Comparison of ENCODE assay signal across 13 cellular contexts in genomic region chr2:158994920-158995676, GRCh38. TPM values are rescaled to one million over a fixed set of nuclear protein-coding genes. Genes with fewer than 3 reads are reported as not detected.
A peak's percentile ranks its signal among the peaks of the same experiment; 100 is the strongest.
DNase-seq lines count a peak whose midpoint lies in the region; ATAC-seq and TF ChIP-seq lines count a peak whose summit lies in the region.
"Had no signal": no experiment of that assay in that cellular context is flagged by ENCODE, and none has a peak within 500 bp of the region (broad histone marks: within the 10 kb centered on the region; RNA-seq: fewer than 3 reads in every experiment).

No MANE protein-coding gene starts in this region.

- H3K9me3 Mint-ChIP-seq in Caco-2 (ENCODE audit: unreplicated experiment), result no peaks in the 10 kb centered on the region
- H3K9me3 Mint-ChIP-seq: activated T-cell treated with anti-CD3 and anti-CD28 coated beads, Interleukin-2, amount 50 U/mL, for 24 hours had no signal

- H3K4me3 ChIP-seq in Caco-2 (ENCODE audit: low read depth, low read length), result no peak overlapping the region
- H3K4me3 ChIP-seq: coronary artery, SJCRH30 had no signal

- intact Hi-C loops in Caco-2 (cut with micrococcal nuclease; ENCODE audit: unreplicated experiment), result loop anchor here (1.0 to 2.0 kb wide), 4 partner anchors 27 to 94 kb away; partner anchors contain the start of gene TANC1

- no peak for TF ChIP-seq CTCF in Caco-2 (IDR thresholded peaks at IDR 0.05; ENCODE audit: insufficient read depth in 1 of 2, low read depth in 1 of 2, low read length in 1 of 2, severe bottlenecking in 1 of 2, unreplicated experiment in 1 of 2)

- peak overlapping the region; percentile 57 for H3K27ac Mint-ChIP-seq in Caco-2 (ENCODE audit: unreplicated experiment)
- H3K27ac Mint-ChIP-seq: activated T-cell treated with anti-CD3 and anti-CD28 coated beads, Interleukin-2, amount 50 U/mL, for 24 hours had no signal

- DNase-seq in Caco-2, result peak; percentile 64 to 72
- peak; percentile 49 for DNase-seq in NCI-H82 treated with DMSO at 0.1 percent for 48 hours (lab: John Stamatoyannopoulos, UW; ENCODE audit: unreplicated experiment)
- peak; percentile 69 for DNase-seq in iPS-NIHi7 (ENCODE audit: extremely low spot score)
- no peak for DNase-seq in activated CD4-positive, alpha-beta T cell treated with anti-CD3 and anti-CD28 coated beads for 4 hours
- no peak for DNase-seq in hypothalamus (lab: John Stamatoyannopoulos, UW)
- DNase-seq in activated CD8-positive, alpha-beta memory T cell treated with anti-CD3 and anti-CD28 coated beads, Interleukin-2, amount 50 U/mL, for 48 hours, result no peak
- DNase-seq: activated T-cell treated with anti-CD3 and anti-CD28 coated beads, Interleukin-2, amount 50 U/mL, for 24 hours; kidney; SJCRH30; stimulated activated naive CD4-positive, alpha-beta T cell had no signal

- BruUV-seq in Caco-2 (replicated peaks; lab: Mats Ljungman, UMichigan), result no TSS peak

- H3K36me3 Mint-ChIP-seq in Caco-2 (ENCODE audit: insufficient read depth, unreplicated experiment), result peaks cover 5% of the 10 kb centered on the region

- peak overlapping the region; percentile 63 for H3K4me3 Mint-ChIP-seq in Caco-2 (ENCODE audit: unreplicated experiment)
- H3K4me3 Mint-ChIP-seq: activated T-cell treated with anti-CD3 and anti-CD28 coated beads, Interleukin-2, amount 50 U/mL, for 24 hours had no signal

- CTCF ChIA-PET in Caco-2 (lab: Charles Lee), result interaction anchor here (0.6 to 1.7 kb wide), 7 partner anchors 10 to 143 kb away, joined by 3 to 7 read pairs (median 4); no protein-coding TSS in a partner anchor

- no peaks in the 10 kb centered on the region for H3K9me3 ChIP-seq in Caco-2
- H3K9me3 ChIP-seq: SJCRH30 had no signal

- peaks cover 50% of the 10 kb centered on the region for H3K4me1 ChIP-seq in Caco-2

- POLR2A ChIA-PET in Caco-2 (lab: Charles Lee), result interaction anchor here (0.7 kb wide), 1 partner anchor 26 kb away, joined by 5 read pairs; the partner anchor contains the start of gene TANC1

- ATAC-seq in GM21717 (IDR thresholded peaks at IDR 0.05; ENCODE audit: unreplicated experiment) (peak; percentile 55), GM19467 (IDR thresholded peaks at IDR 0.05; ENCODE audit: unreplicated experiment) (no peak)

- peaks cover 49% of the 10 kb centered on the region for H3K4me1 Mint-ChIP-seq in Caco-2 (ENCODE audit: low read depth, unreplicated experiment)

- H3K27me3 ChIP-seq in Caco-2 (replicated peaks; ENCODE audit: control insufficient read depth, insufficient read depth, low read length), result no peaks in the 10 kb centered on the region
- H3K27me3 ChIP-seq: SJCRH30 had no signal

- H3K36me3 ChIP-seq in Caco-2 (ENCODE audit: control insufficient read depth, insufficient read depth, low read length), result no peaks in the 10 kb centered on the region
- H3K36me3 ChIP-seq: SJCRH30 had no signal

- H3K27me3 Mint-ChIP-seq in Caco-2 (ENCODE audit: insufficient read depth, unreplicated experiment), result no peaks in the 10 kb centered on the region

RNA-seq across cellular contexts. Expression of gene TANC1, which starts 26.7 kb away (rescaled TPM):
- 21.1 and 23.0 TPM in 2 replicates for total RNA-seq in Caco-2 (2022)

Comparison
In these comparisons a context has a peak if more than half of its experiments do, and no peak if none do; other contexts are left out.
1. DNase-seq: peak in Caco-2 (2 of 2), NCI-H82 treated with DMSO at 0.1 percent for 48 hours (single experiment) and iPS-NIHi7 (single experiment); none in activated CD4-positive, alpha-beta T cell treated with anti-CD3 and anti-CD28 coated beads for 4 hours (0 of 2), hypothalamus (0 of 51) and activated CD8-positive, alpha-beta memory T cell treated with anti-CD3 and anti-CD28 coated beads, Interleukin-2, amount 50 U/mL, for 48 hours (single experiment).